ENCODE assay signal across 8 cellular contexts in the genomic region with DNA sequence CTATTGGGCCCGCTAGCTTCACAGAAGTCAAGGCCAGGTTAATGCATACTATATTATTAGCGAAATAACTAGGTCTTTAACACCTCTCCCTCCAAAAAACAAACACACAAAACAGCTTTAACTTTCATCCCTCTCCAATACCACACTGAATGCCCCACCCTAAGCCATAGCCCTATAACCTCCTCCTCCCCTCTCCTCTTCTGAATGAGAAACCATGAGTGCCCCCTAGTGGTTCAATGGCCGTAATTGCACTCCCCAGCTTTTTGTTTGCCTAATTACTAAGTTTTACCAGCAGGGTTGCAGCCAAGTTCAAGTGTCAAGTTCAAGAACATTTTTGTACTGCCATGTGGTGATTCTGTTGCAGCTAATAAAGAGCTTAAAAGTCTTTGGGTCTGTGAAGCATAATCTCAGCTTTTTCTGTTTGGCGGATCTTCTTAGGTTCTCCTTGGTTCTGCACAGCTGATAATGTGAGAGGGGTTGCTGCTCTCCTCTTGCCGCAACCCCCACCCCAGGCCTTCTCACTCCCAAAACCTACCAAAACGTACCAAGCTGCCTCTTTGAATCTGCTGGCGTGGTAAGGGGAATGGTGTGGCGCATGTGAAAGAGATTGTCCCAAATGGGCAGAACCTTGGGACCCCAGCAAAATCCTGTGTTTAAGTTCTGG. TPM values are rescaled to one million over a fixed set of nuclear protein-coding genes. Genes with fewer than 3 reads are reported as not detected.
DNase-seq lines count a peak whose midpoint lies in the region; ATAC-seq and TF ChIP-seq lines count a peak whose summit lies in the region.

No MANE protein-coding gene starts in this region.

- CTCF ChIA-PET in AG04449 (lab: Yijun Ruan, JAX): interaction anchor here (0.6 to 14.1 kb wide), 113 partner anchors 10 to 632 kb away, joined by 3 to 493 read pairs (median 5); a partner anchor contains a TSS

- DNase-seq in AG04449 (ENCODE audit: low read depth, low spot score): peak; percentile 47
- peak; percentile 66 for DNase-seq in NCI-H524 treated with DMSO at 0.1 percent for 48 hours (lab: John Stamatoyannopoulos, UW)
- peak; percentile 78 for DNase-seq in activated CD4-positive, alpha-beta T cell treated with anti-CD3 and anti-CD28 coated beads for 48 hours
- no peak for DNase-seq in coronary artery (ENCODE audit: low spot score)
- DNase-seq in lower leg skin (ENCODE audit: low spot score in 2 of 2): peak; percentile 77 to 93
- DNase-seq in stimulated activated CD4-positive, alpha-beta T cell treated with anti-CD3 and anti-CD28 coated beads, TNF-alpha, amount 100 ng/mL, for 48 hours (ENCODE audit: low read depth in 3 of 3): peak; percentile 31 to 50 (median 37)

- H3K4me3 ChIP-seq in AG04449 (ENCODE audit: low read depth, low read length): no peak overlapping the region
- no peak overlapping the region for H3K4me3 ChIP-seq in coronary artery
- H3K4me3 ChIP-seq in lower leg skin (ENCODE audit: low read depth, poor library complexity, severe bottlenecking): no peak overlapping the region

- WGBS in lower leg skin, 2 donors: 59 to 63% methylated on average over 8 of the region's 8 CpGs

- intact Hi-C loops in lower leg skin (cut with DNase I; ENCODE audit: low total_unique reads): loop anchor here (5.0 kb wide), 1 partner anchor 400 kb away; no protein-coding TSS in a partner anchor

- POLR2A ChIA-PET in AG04449 (lab: Yijun Ruan, JAX): interaction anchor here (0.6 to 1.7 kb wide), 6 partner anchors 9 to 455 kb away, joined by 3 to 6 read pairs (median 3); a partner anchor contains a TSS

- peak; percentile 75 for TF ChIP-seq CTCF in AG04449 (IDR thresholded peaks at IDR 0.05; ENCODE audit: insufficient read depth, low read length, missing control alignments)
- peak; percentile 80 for TF ChIP-seq CTCF in coronary artery (IDR thresholded peaks at IDR 0.05)
- TF ChIP-seq CTCF in lower leg skin (IDR thresholded peaks at IDR 0.05): peak in 1 of 3 donors; percentile 95

- H3K27ac ChIP-seq in coronary artery: no peak overlapping the region

- TF ChIP-seq POLR2A in lower leg skin (IDR thresholded peaks at IDR 0.05): no peak

- ATAC-seq in GM18868 (IDR thresholded peaks at IDR 0.05; ENCODE audit: unreplicated experiment) (peak; percentile 77), HG03432 (IDR thresholded peaks at IDR 0.05; ENCODE audit: unreplicated experiment) (peak; percentile 87)

RNA-seq across cellular contexts. Expression of a gene that starts 57.9 kb away (rescaled TPM):
- 100 to 1,000 TPM in 1 of 4 donors, 10 to 100 TPM in 3; 80.5 to 129 (median 86.5) TPM for total RNA-seq in lower leg skin
